Comparison of ENCODE assay signal across 3 cellular contexts in genomic region chr13:96573563-96573962, GRCh38.
"Had no signal": no experiment of that assay in that cellular context is flagged by ENCODE, and none has a peak within 500 bp of the region (broad histone marks: within the 10 kb centered on the region; RNA-seq: fewer than 3 reads in every experiment).

No MANE protein-coding gene starts in this region.

- ATAC-seq: GM12878 had no signal

- DNase-seq: GDM1, GF-D8 had no signal

- H3K4me3 ChIP-seq: GM12878 had no signal
